In genomic region chr4:113674733-113675132, GRCh38 we compare ENCODE assay signal across 30 cellular contexts.
A peak's percentile ranks its signal among the peaks of the same experiment; 100 is the strongest.
DNase-seq lines count a peak whose midpoint lies in the region; ATAC-seq lines count a peak whose summit lies in the region.
"Had no signal": no experiment of that assay in that cellular context is flagged by ENCODE, and none has a peak within 500 bp of the region (broad histone marks: within the 10 kb centered on the region; RNA-seq: fewer than 3 reads in every experiment).

No MANE protein-coding gene starts in this region.

- peak overlapping the region; percentile 75 for H3K27ac Mint-ChIP-seq in activated T-cell treated with anti-CD3 and anti-CD28 coated beads, Interleukin-2, amount 50 U/mL, for 24 hours
- H3K27ac Mint-ChIP-seq: activated naive CD8-positive, alpha-beta T cell treated with anti-CD3 and anti-CD28 coated beads, Interleukin-2, amount 10 ng/mL, durations not matched to agents 7 days and 5 days; activated T-helper 17 cell treated with anti-CD3 and anti-CD28 coated beads, Interleukin-2, amount 50 U/mL, for 72 hours; type B pancreatic cell; WTC11 had no signal

- H3K9me3 Mint-ChIP-seq in activated T-cell treated with anti-CD3 and anti-CD28 coated beads, Interleukin-2, amount 50 U/mL, for 24 hours, result peaks cover 5% of the 10 kb centered on the region
- H3K9me3 Mint-ChIP-seq: activated T-helper 17 cell treated with anti-CD3 and anti-CD28 coated beads, Interleukin-2, amount 50 U/mL, for 72 hours; type B pancreatic cell; WTC11 had no signal

- no peak overlapping the region for H2BK12ac ChIP-seq in mesenchymal stem cell (ENCODE audit: low read length in 2 of 2)

- no peak overlapping the region for H3K18ac ChIP-seq in mesenchymal stem cell (ENCODE audit: low read depth in 1 of 2, low read length in 2 of 2)

- no peak overlapping the region for H2AK5ac ChIP-seq in mesenchymal stem cell (ENCODE audit: low read length, severe bottlenecking)

- H3K4me1 ChIP-seq in BLaER1 (peaks cover 62% of the 10 kb centered on the region), mesenchymal stem cell (ENCODE audit: control insufficient read depth, insufficient read depth, low read depth, low read length) (peaks cover 5% of the 10 kb centered on the region)

- no peaks in the 10 kb centered on the region for H3K27me3 Mint-ChIP-seq in activated T-cell treated with anti-CD3 and anti-CD28 coated beads, Interleukin-2, amount 50 U/mL, for 24 hours
- H3K27me3 Mint-ChIP-seq: activated naive CD8-positive, alpha-beta T cell treated with anti-CD3 and anti-CD28 coated beads, Interleukin-2, amount 10 ng/mL, durations not matched to agents 7 days and 5 days; activated T-helper 17 cell treated with anti-CD3 and anti-CD28 coated beads, Interleukin-2, amount 50 U/mL, for 72 hours; type B pancreatic cell had no signal

- DNase-seq in activated T-cell treated with anti-CD3 and anti-CD28 coated beads, Interleukin-2, amount 50 U/mL, for 24 hours, result no peak
- DNase-seq in activated T-cell treated with anti-CD3 and anti-CD28 coated beads for 4 hours, result no peak
- peak; percentile 25 for DNase-seq in NCI-H69 (lab: John Stamatoyannopoulos, UW)
- no peak for DNase-seq in mesenchymal stem cell
- DNase-seq in mesenteric fat pad (ENCODE audit: low spot score), result no peak
- DNase-seq: activated CD4-positive, alpha-beta T cell treated with anti-CD3 and anti-CD28 coated beads, Interleukin-2, amount 50 U/mL, for 4 hours; activated CD8-positive, alpha-beta memory T cell treated with anti-CD3 and anti-CD28 coated beads, Interleukin-2, amount 50 U/mL, for 48 hours; activated naive CD8-positive, alpha-beta T cell treated with anti-CD3 and anti-CD28 coated beads, Interleukin-2, amount 10 ng/mL, durations not matched to agents 7 days and 5 days; Caco-2; colonic mucosa; DND-41; effector CD4-positive, alpha-beta T cell; GOT3; IMR-90; NCI-H146; NCI-H446; NCI-H774; sigmoid colon; stimulated activated CD4-positive, alpha-beta T cell treated with anti-CD3 and anti-CD28 coated beads, Interleukin-12 subunit alpha, Interleukin-12 subunit beta, amount 100 ng/mL, for 4 hours; stimulated activated CD4-positive, alpha-beta T cell treated with anti-CD3 and anti-CD28 coated beads, Interleukin-2, amount 100 ng/mL, for 48 hours had no signal

- H3K4me3 Mint-ChIP-seq in activated T-cell treated with anti-CD3 and anti-CD28 coated beads, Interleukin-2, amount 50 U/mL, for 24 hours, result no peak overlapping the region
- H3K4me3 Mint-ChIP-seq: activated naive CD8-positive, alpha-beta T cell treated with anti-CD3 and anti-CD28 coated beads, Interleukin-2, amount 10 ng/mL, durations not matched to agents 7 days and 5 days; activated T-helper 17 cell treated with anti-CD3 and anti-CD28 coated beads, Interleukin-2, amount 50 U/mL, for 72 hours; type B pancreatic cell; WTC11 had no signal

- peaks cover 35% of the 10 kb centered on the region for H4K20me1 ChIP-seq in BLaER1

- WGBS in mesenchymal stem cell, result 98% methylated on average over 2 of the region's 2 CpGs

- H4K8ac ChIP-seq in mesenchymal stem cell (ENCODE audit: low read length), result no peak overlapping the region

- H3K9me3 ChIP-seq in BLaER1 (no peaks in the 10 kb centered on the region), mesenchymal stem cell (ENCODE audit: control insufficient read depth, low read length) (no peaks in the 10 kb centered on the region)
- H3K9me3 ChIP-seq: ascending aorta, Caco-2, colonic mucosa, sigmoid colon had no signal

- no peak overlapping the region for H2BK15ac ChIP-seq in mesenchymal stem cell (ENCODE audit: low read depth, poor library complexity, severe bottlenecking)

- H4K91ac ChIP-seq in mesenchymal stem cell (ENCODE audit: low read length), result no peak overlapping the region

- peak overlapping the region; percentile 22; the same call in 1 of the 2 replicates for H3K9ac ChIP-seq in BLaER1
- H3K9ac ChIP-seq in mesenchymal stem cell (ENCODE audit: low read length), result no peak overlapping the region

- H3K4me3 ChIP-seq in BLaER1, result no peak overlapping the region
- no peak overlapping the region for H3K4me3 ChIP-seq in mesenchymal stem cell (ENCODE audit: insufficient read depth in 1 of 2, low read depth in 1 of 2, low read length in 2 of 2)
- H3K4me3 ChIP-seq: ascending aorta, colonic mucosa, gastroesophageal sphincter, sigmoid colon had no signal

- no peak for ATAC-seq in HG02610 (IDR thresholded peaks at IDR 0.05; ENCODE audit: unreplicated experiment)
- no peak for ATAC-seq in HG03432 (IDR thresholded peaks at IDR 0.05; ENCODE audit: unreplicated experiment)
- ATAC-seq: gastroesophageal sphincter, WTC11 had no signal

- H3K27ac ChIP-seq in BLaER1 (peak overlapping the region; percentile 28; the same call in 1 of the 2 replicates), mesenchymal stem cell (ENCODE audit: low read length, poor library complexity, severe bottlenecking) (no peak overlapping the region)
- H3K27ac ChIP-seq: C4-2B, colonic mucosa, gastroesophageal sphincter, RWPE1, sigmoid colon had no signal

- H3K36me3 ChIP-seq in BLaER1 (peaks cover 20% of the 10 kb centered on the region), mesenchymal stem cell (ENCODE audit: control insufficient read depth in 1 of 2, insufficient read depth in 2 of 2, low read depth in 1 of 2, low read length in 2 of 2) (peaks cover 0 to 78% of the 10 kb centered on the region in 2 experiments)
- H3K36me3 ChIP-seq: ascending aorta, colonic mucosa, gastroesophageal sphincter had no signal

- H3K36me3 Mint-ChIP-seq in activated T-cell treated with anti-CD3 and anti-CD28 coated beads, Interleukin-2, amount 50 U/mL, for 24 hours (ENCODE audit: low read depth), result peaks cover 83% of the 10 kb centered on the region
- H3K36me3 Mint-ChIP-seq: WTC11 had no signal

- no peak overlapping the region for H2AFZ ChIP-seq in mesenchymal stem cell (ENCODE audit: low read depth, low read length)

- H3K23ac ChIP-seq in mesenchymal stem cell (ENCODE audit: low read length in 2 of 2), result no peak overlapping the region

- H2BK120ac ChIP-seq in mesenchymal stem cell (ENCODE audit: low read depth, low read length), result peak overlapping the region; percentile 5

- H3K4me2 ChIP-seq in BLaER1 (peak overlapping the region; percentile 59), mesenchymal stem cell (ENCODE audit: low read length, poor library complexity, severe bottlenecking) (no peak overlapping the region)

- H2BK5ac ChIP-seq in mesenchymal stem cell (ENCODE audit: low read depth, low read length, poor library complexity, severe bottlenecking), result no peak overlapping the region

- H3K4me1 Mint-ChIP-seq in activated T-cell treated with anti-CD3 and anti-CD28 coated beads, Interleukin-2, amount 50 U/mL, for 24 hours (ENCODE audit: low read depth), result peaks cover 64% of the 10 kb centered on the region

- H3K79me1 ChIP-seq in mesenchymal stem cell (replicated peaks; ENCODE audit: low read length, poor library complexity, severe bottlenecking), result peaks cover 23% of the 10 kb centered on the region

- no peak overlapping the region for H3K14ac ChIP-seq in mesenchymal stem cell (ENCODE audit: low read length in 2 of 2)

- H3K4ac ChIP-seq in mesenchymal stem cell (ENCODE audit: low read depth in 1 of 2, low read length in 2 of 2), result no peak overlapping the region

- H3K27me3 ChIP-seq in BLaER1, result no peaks in the 10 kb centered on the region
- no peaks in the 10 kb centered on the region for H3K27me3 ChIP-seq in mesenchymal stem cell (ENCODE audit: control insufficient read depth in 1 of 2, insufficient read depth in 1 of 2, low read length in 2 of 2)
- H3K27me3 ChIP-seq: ascending aorta, colonic mucosa, gastroesophageal sphincter, sigmoid colon had no signal
